Comparison of ENCODE assay signal across 8 cellular contexts in the genomic region with DNA sequence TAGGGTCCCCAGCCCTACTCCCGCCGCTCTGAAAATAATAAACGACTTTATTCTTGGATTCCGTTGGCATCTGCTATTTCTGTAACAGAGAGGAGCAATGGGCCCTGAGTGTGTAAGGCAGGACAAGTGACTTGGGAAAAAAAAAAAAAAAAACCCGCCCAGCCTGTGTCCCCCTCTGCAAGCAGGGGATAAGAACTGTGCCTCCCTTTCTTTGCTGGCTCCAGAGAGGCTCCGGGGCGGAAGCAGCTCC. TPM values are rescaled to one million over a fixed set of nuclear protein-coding genes. Genes with fewer than 3 reads are reported as not detected.
DNase-seq lines count a peak whose midpoint lies in the region; ATAC-seq and TF ChIP-seq lines count a peak whose summit lies in the region.

No MANE protein-coding gene starts in this region.

- intact Hi-C loops in ascending aorta (cut with DNase I), result loop anchor here (1.0 to 5.0 kb wide), 2 partner anchors 45 to 72 kb away; partner anchors contain the start of gene CATSPERZ
- intact Hi-C loops in left lung (cut with DNase I), result no loop called here

- DNase-seq in T-helper 2 cell treated with Interferon-gamma antibody and Interleukin-4, amounts not matched to agents 5 μg/mL and 100 μg/mL, for 36 hours (ENCODE audit: low spot score), result no peak
- DNase-seq in T-helper 2 cell (no peak), ascending aorta (ENCODE audit: low spot score in 2 of 2) (no peak), left lung (no peak), DMS153 treated with DMSO at 0.1 percent for 48 hours (lab: John Stamatoyannopoulos, UW; ENCODE audit: unreplicated experiment) (no peak), T-helper 9 cell (no peak), HT-29 (ENCODE audit: low spot score) (no peak)

- H3K27ac Mint-ChIP-seq in T-helper 2 cell treated with Interferon-gamma antibody and Interleukin-4, amounts not matched to agents 5 μg/mL and 100 μg/mL, for 36 hours, result peak overlapping the region; percentile 91

- peaks cover 34% of the 10 kb centered on the region for H3K4me1 Mint-ChIP-seq in T-helper 2 cell treated with Interferon-gamma antibody and Interleukin-4, amounts not matched to agents 5 μg/mL and 100 μg/mL, for 36 hours (ENCODE audit: low read depth)

- H3K27me3 ChIP-seq in ascending aorta (no peaks in the 10 kb centered on the region), left lung (peaks cover 0 to 4% of the 10 kb centered on the region in 2 donors)

- H3K9me3 ChIP-seq in ascending aorta (no peaks in the 10 kb centered on the region), left lung (no peaks in the 10 kb centered on the region)

- H3K9me3 Mint-ChIP-seq in T-helper 2 cell treated with Interferon-gamma antibody and Interleukin-4, amounts not matched to agents 5 μg/mL and 100 μg/mL, for 36 hours, result no peaks in the 10 kb centered on the region

- TF ChIP-seq CTCF in ascending aorta (IDR thresholded peaks at IDR 0.05), result no peak
- TF ChIP-seq CTCF in left lung (IDR thresholded peaks at IDR 0.05), result no peak

- no peaks in the 10 kb centered on the region for H3K27me3 Mint-ChIP-seq in T-helper 2 cell treated with Interferon-gamma antibody and Interleukin-4, amounts not matched to agents 5 μg/mL and 100 μg/mL, for 36 hours (ENCODE audit: low read depth)

- H3K4me1 ChIP-seq in ascending aorta (peaks cover 7 to 42% of the 10 kb centered on the region in 2 donors), left lung (peaks cover 43 to 73% of the 10 kb centered on the region in 2 donors)

- peak overlapping the region; percentile 90 to 91 for H3K27ac ChIP-seq in ascending aorta
- peak overlapping the region; percentile 91 for H3K27ac ChIP-seq in left lung
- H3K27ac ChIP-seq in temporal lobe (ENCODE audit: low read depth, low read length), result peak overlapping the region; percentile 92

- no peak for ATAC-seq in left lung

- H3K36me3 Mint-ChIP-seq in T-helper 2 cell treated with Interferon-gamma antibody and Interleukin-4, amounts not matched to agents 5 μg/mL and 100 μg/mL, for 36 hours (ENCODE audit: low read depth), result peaks cover 5% of the 10 kb centered on the region

- peak overlapping the region; percentile 62 to 72 for H3K4me3 ChIP-seq in ascending aorta
- peak overlapping the region; percentile 81 to 84 for H3K4me3 ChIP-seq in left lung

- no peaks in the 10 kb centered on the region for H3K36me3 ChIP-seq in ascending aorta
- H3K36me3 ChIP-seq in left lung, result no peaks in the 10 kb centered on the region

- peak overlapping the region; percentile 90 for H3K4me3 Mint-ChIP-seq in T-helper 2 cell treated with Interferon-gamma antibody and Interleukin-4, amounts not matched to agents 5 μg/mL and 100 μg/mL, for 36 hours

RNA-seq across cellular contexts. Expression of gene DNAJC4, which starts 0.5 kb away (rescaled TPM):
- total RNA-seq in ascending aorta, result 43.1 TPM
- 10 to 100 TPM; 26.0 to 43.3 TPM for total RNA-seq in left lung
- 6.6 TPM for total RNA-seq in temporal lobe
- 19.5 and 23.5 TPM in 2 replicates for total RNA-seq in HT-29 (2014; rRNA removed; shearing (Covaris generic))

RNA-seq across cellular contexts. Expression of gene NUDT22, which starts 3.8 kb away (rescaled TPM):
- total RNA-seq in ascending aorta (158 TPM), left lung (10 to 100 TPM; 50.6 to 54.3 TPM), temporal lobe (10.6 TPM)
- total RNA-seq in HT-29 (2014; rRNA removed; shearing (Covaris generic)), result 224 and 226 TPM in 2 replicates

RNA-seq across cellular contexts. Expression of gene TRPT1, which starts 3.9 kb away (rescaled TPM):
- total RNA-seq in ascending aorta, result 224 TPM
- total RNA-seq in left lung, result 10 to 100 TPM; 26.8 to 28.9 TPM
- total RNA-seq in temporal lobe, result 5.4 TPM
- 112 and 126 TPM in 2 replicates for total RNA-seq in HT-29 (2014; rRNA removed; shearing (Covaris generic))

RNA-seq across cellular contexts. Expression of gene VEGFB, which starts 4.5 kb away (rescaled TPM):
- total RNA-seq in ascending aorta (188 TPM), left lung (100 to 1,000 TPM; 107 to 132 TPM), temporal lobe (24.1 TPM)
- total RNA-seq in HT-29 (2014; rRNA removed; shearing (Covaris generic)), result 49.2 and 53.7 TPM in 2 replicates

RNA-seq across cellular contexts. Expression of gene FKBP2, which starts 11.0 kb away (rescaled TPM):
- 17.7 TPM for total RNA-seq in ascending aorta
- total RNA-seq in left lung, result 10 to 100 TPM; 61.9 to 66.1 TPM
- 16.2 TPM for total RNA-seq in temporal lobe
- 241 and 259 TPM in 2 replicates for total RNA-seq in HT-29 (2014; rRNA removed; shearing (Covaris generic))
